In genomic region chr14:31456841-31457664, GRCh38 we compare ENCODE assay signal across 8 cellular contexts. TPM values are rescaled to one million over a fixed set of nuclear protein-coding genes. Genes with fewer than 3 reads are reported as not detected.
DNase-seq lines count a peak whose midpoint lies in the region; ATAC-seq and TF ChIP-seq lines count a peak whose summit lies in the region.

TSS of gene DTD2 (minus strand) at chr14:31457506. CDS start at chr14:31457393, 113 bp downstream.

- H3K4me1 Mint-ChIP-seq in activated CD4-positive, alpha-beta T cell treated with anti-CD3 and anti-CD28 coated beads, Interleukin-2, amount 10 ng/mL, durations not matched to agents 7 days and 5 days: peaks cover 28% of the 10 kb centered on the region

- peak within 1 kb of the TSS; percentile 89 for H3K9ac ChIP-seq in BLaER1

- H3K36me3 ChIP-seq in BLaER1: peaks cover 11% of the 10 kb centered on the region

- peaks cover 5% of the 10 kb centered on the region for H3K36me3 Mint-ChIP-seq in activated CD4-positive, alpha-beta T cell treated with anti-CD3 and anti-CD28 coated beads, Interleukin-2, amount 10 ng/mL, durations not matched to agents 7 days and 5 days (ENCODE audit: low read depth)

- H3K9me3 ChIP-seq in BLaER1: no peaks in the 10 kb centered on the region

- DNase-seq in NCI-H526 (lab: John Stamatoyannopoulos, UW) (peak; percentile 89 to 97), coronary artery (ENCODE audit: low spot score) (peak; percentile 94), left kidney (ENCODE audit: low read depth, low spot score) (peak; percentile 99)
- DNase-seq in activated CD4-positive, alpha-beta T cell treated with anti-CD3 and anti-CD28 coated beads, Interleukin-2, amount 10 ng/mL, durations not matched to agents 7 days and 5 days: peak; percentile 93
- peak; percentile 92 to 93 for DNase-seq in stimulated activated CD4-positive, alpha-beta T cell treated with anti-CD3 and anti-CD28 coated beads, Interleukin-2, amount 100 ng/mL, for 24 hours

- H3K27me3 ChIP-seq in BLaER1: no peaks in the 10 kb centered on the region

- peaks cover 32% of the 10 kb centered on the region for H3K4me1 ChIP-seq in BLaER1

- CTCF ChIA-PET in activated CD4-positive, alpha-beta T cell treated with anti-CD3 and anti-CD28 coated beads, Interleukin-2, amount 10 ng/mL, durations not matched to agents 7 days and 5 days (lab: Charles Lee): interaction anchor here (1.2 kb wide), 1 partner anchor 37 kb away, joined by 4 read pairs; no protein-coding TSS in a partner anchor

- peak within 1 kb of the TSS; percentile 80 for H3K4me3 ChIP-seq in BLaER1
- peak within 1 kb of the TSS; percentile 80 for H3K4me3 ChIP-seq in coronary artery

- peak; percentile 99 for ATAC-seq in GM19324 (IDR thresholded peaks at IDR 0.05; ENCODE audit: low FRiP score, unreplicated experiment)
- ATAC-seq in HG03469 (IDR thresholded peaks at IDR 0.05; ENCODE audit: unreplicated experiment): peak; percentile 93

- peak within 1 kb of the TSS; percentile 77 for H3K4me2 ChIP-seq in BLaER1

- H3K27ac Mint-ChIP-seq in activated CD4-positive, alpha-beta T cell treated with anti-CD3 and anti-CD28 coated beads, Interleukin-2, amount 10 ng/mL, durations not matched to agents 7 days and 5 days: peak within 1 kb of the TSS; percentile 98

- H4K20me1 ChIP-seq in BLaER1: no peaks in the 10 kb centered on the region

- TF ChIP-seq CTCF in coronary artery (IDR thresholded peaks at IDR 0.05): no peak

- no peaks in the 10 kb centered on the region for H3K27me3 Mint-ChIP-seq in activated CD4-positive, alpha-beta T cell treated with anti-CD3 and anti-CD28 coated beads, Interleukin-2, amount 10 ng/mL, durations not matched to agents 7 days and 5 days

- POLR2A ChIA-PET in activated CD4-positive, alpha-beta T cell treated with anti-CD3 and anti-CD28 coated beads, Interleukin-2, amount 10 ng/mL, durations not matched to agents 7 days and 5 days (lab: Charles Lee): no interaction called here

- H3K27ac ChIP-seq in BLaER1: peak within 1 kb of the TSS; percentile 86
- peak within 1 kb of the TSS; percentile 79 to 92 for H3K27ac ChIP-seq in coronary artery

- H3K4me3 Mint-ChIP-seq in activated CD4-positive, alpha-beta T cell treated with anti-CD3 and anti-CD28 coated beads, Interleukin-2, amount 10 ng/mL, durations not matched to agents 7 days and 5 days: peak within 1 kb of the TSS; percentile 95

- no peaks in the 10 kb centered on the region for H3K9me3 Mint-ChIP-seq in activated CD4-positive, alpha-beta T cell treated with anti-CD3 and anti-CD28 coated beads, Interleukin-2, amount 10 ng/mL, durations not matched to agents 7 days and 5 days

RNA-seq across cellular contexts. Expression of gene DTD2, which starts in this region (rescaled TPM):
- 10 to 100 TPM; 15.2 to 15.7 TPM for total RNA-seq in activated CD4-positive, alpha-beta T cell treated with anti-CD3 and anti-CD28 coated beads, Interleukin-2, amount 10 ng/mL, durations not matched to agents 7 days and 5 days

Comparison
In these comparisons a context has a peak if more than half of its experiments do, and no peak if none do; other contexts are left out.
1. Peak in every context shown above with its lines: DNase-seq, ATAC-seq, H3K4me3 ChIP-seq and H3K27ac ChIP-seq.